Comparison of ENCODE assay signal across 19 cellular contexts in genomic region chr11:71263391-71263790, GRCh38. TPM values are rescaled to one million over a fixed set of nuclear protein-coding genes. Genes with fewer than 3 reads are reported as not detected.
A peak's percentile ranks its signal among the peaks of the same experiment; 100 is the strongest.
DNase-seq lines count a peak whose midpoint lies in the region; ATAC-seq and TF ChIP-seq lines count a peak whose summit lies in the region.
"Had no signal": no experiment of that assay in that cellular context is flagged by ENCODE, and none has a peak within 500 bp of the region (broad histone marks: within the 10 kb centered on the region; RNA-seq: fewer than 3 reads in every experiment).

No MANE protein-coding gene starts in this region.

- DNase-seq in AG10803 (ENCODE audit: low read depth): peak; percentile 38
- DNase-seq in IMR-90: peak; percentile 41
- peak; percentile 4 for DNase-seq in brain microvascular endothelial cell
- peak; percentile 35 for DNase-seq in kidney tubule cell (ENCODE audit: low spot score)
- DNase-seq in NCI-H82 treated with DMSO at 0.1 percent for 48 hours (lab: John Stamatoyannopoulos, UW; ENCODE audit: unreplicated experiment): no peak
- no peak for DNase-seq in lower lobe of right lung
- no peak for DNase-seq in stimulated activated CD4-positive, alpha-beta T cell treated with anti-CD3 and anti-CD28 coated beads, Interleukin-4, amount 100 ng/mL, for 1 hour
- DNase-seq: CD4-positive, CD25-positive, alpha-beta regulatory T cell; DMS53; HFFc6; MM.1S; NCI-H1105; NCI-H187; NCI-H69; OCI-M1 had no signal

- H3K36me3 ChIP-seq in IMR-90 (ENCODE audit: control insufficient read depth, insufficient read depth, low read length): no peaks in the 10 kb centered on the region
- no peaks in the 10 kb centered on the region for H3K36me3 ChIP-seq in brain microvascular endothelial cell (replicated peaks)
- H3K36me3 ChIP-seq in lower lobe of right lung: no peaks in the 10 kb centered on the region

- no peak for TF ChIP-seq POLR2A in IMR-90 (IDR thresholded peaks at IDR 0.05; ENCODE audit: low read depth, low read length)

- no TSS peak for BruUV-seq in IMR-90 (replicated peaks; lab: Mats Ljungman, UMichigan)

- no peak overlapping the region for H2AFZ ChIP-seq in IMR-90 (replicated peaks; ENCODE audit: low read length, poor library complexity)

- H3K56ac ChIP-seq in IMR-90 (ENCODE audit: extremely low read depth, insufficient read depth, low read length): no peak overlapping the region

- H4K5ac ChIP-seq in IMR-90 (ENCODE audit: low read depth, low read length): no peak overlapping the region

- H2BK20ac ChIP-seq in IMR-90 (ENCODE audit: low read depth, low read length): no peak overlapping the region

- no peak overlapping the region for H3K4me2 ChIP-seq in IMR-90 (ENCODE audit: low read depth, low read length)

- H3K4ac ChIP-seq in IMR-90 (ENCODE audit: low read depth, low read length): no peak overlapping the region

- no peak overlapping the region for H3K18ac ChIP-seq in IMR-90 (ENCODE audit: low read depth, low read length)

- no peak overlapping the region for H3K23ac ChIP-seq in IMR-90 (ENCODE audit: low read depth, low read length)

- TF ChIP-seq CTCF in AG10803 (conservative IDR thresholded peaks at IDR 0.05; ENCODE audit: low read length): no peak
- no peak for TF ChIP-seq CTCF in IMR-90 (conservative IDR thresholded peaks at IDR 0.05; ENCODE audit: low read depth, low read length)
- TF ChIP-seq CTCF in brain microvascular endothelial cell (IDR thresholded peaks at IDR 0.05; ENCODE audit: low read depth, low read length, missing control alignments): no peak
- no peak for TF ChIP-seq CTCF in lower lobe of right lung (IDR thresholded peaks at IDR 0.05)

- in situ Hi-C loops in IMR-90 (cut with MboI; ENCODE audit: low sequenced_read_pairs): no loop called here
- in situ Hi-C loops in brain microvascular endothelial cell (cut with HindIII; ENCODE audit: low pct_ligation_motif_present, low sequenced_read_pairs): no loop called here

- no peak overlapping the region for H4K8ac ChIP-seq in IMR-90 (ENCODE audit: low read depth in 2 of 2, low read length in 2 of 2)

- H2BK120ac ChIP-seq in IMR-90 (ENCODE audit: low read depth, low read length): no peak overlapping the region

- CTCF ChIA-PET in IMR-90 (lab: Yijun Ruan, JAX): interaction anchor here (0.6 kb wide), 1 partner anchor 541 kb away, joined by 3 read pairs; no protein-coding TSS in a partner anchor

- H3K27ac ChIP-seq in IMR-90 (ENCODE audit: insufficient read depth, low read length) (no peak overlapping the region), brain microvascular endothelial cell (no peak overlapping the region), lower lobe of right lung (no peak overlapping the region)
- H3K27ac ChIP-seq: RWPE1 had no signal

- intact Hi-C loops in IMR-90 (cut with micrococcal nuclease) (no loop called here), lower lobe of right lung (cut with DNase I) (no loop called here)

- H3K9me1 ChIP-seq in IMR-90 (ENCODE audit: insufficient read depth, low read length): no peaks in the 10 kb centered on the region

- H4K20me1 ChIP-seq in IMR-90 (ENCODE audit: insufficient read depth, low read length): no peaks in the 10 kb centered on the region

- H3K9ac ChIP-seq in IMR-90 (ENCODE audit: low read depth, low read length): no peak overlapping the region

- TF ChIP-seq RAD21 in IMR-90 (IDR thresholded peaks at IDR 0.05; ENCODE audit: low read length): no peak

- POLR2A ChIA-PET in IMR-90 (lab: Charles Lee; ENCODE audit: unreplicated experiment): no interaction called here

- H3K27me3 ChIP-seq in IMR-90 (ENCODE audit: control insufficient read depth, insufficient read depth, low read length) (0 out of 2 replicates have a peak, but pooled peaks cover 3% of the 10 kb centered on the region), brain microvascular endothelial cell (replicated peaks) (peaks cover 6% of the 10 kb centered on the region), lower lobe of right lung (ENCODE audit: low read depth) (peaks cover 4% of the 10 kb centered on the region)

- no peak overlapping the region for H4K91ac ChIP-seq in IMR-90 (ENCODE audit: insufficient read depth, low read depth, low read length)

- H3K79me1 ChIP-seq in IMR-90 (ENCODE audit: low read depth in 1 of 2, low read length in 2 of 2): no peaks in the 10 kb centered on the region

- WGBS in IMR-90 (ENCODE audit: extremely low coverage in 2 of 2, insufficient read length in 1 of 2), 2 experiments: 7% methylated on average over 2 of the region's 4 CpGs; no CpG with 5 or more reads in 1 of the 2 experiments

- dilution Hi-C loops in IMR-90 (cut with HindIII; ENCODE audit: low sequenced_read_pairs, unreplicated experiment): no loop called here

- no peak overlapping the region for H2BK5ac ChIP-seq in IMR-90 (ENCODE audit: low read depth, low read length, poor library complexity, severe bottlenecking)

- no peak overlapping the region for H2AK9ac ChIP-seq in IMR-90 (replicated peaks; ENCODE audit: low read depth, low read length, poor library complexity)

- no peak overlapping the region for H3K4me3 ChIP-seq in AG10803 (ENCODE audit: low read length)
- H3K4me3 ChIP-seq in IMR-90 (ENCODE audit: insufficient read depth, low read depth, low read length): no peak overlapping the region
- no peak overlapping the region for H3K4me3 ChIP-seq in brain microvascular endothelial cell (ENCODE audit: low read depth, low read length)
- no peak overlapping the region for H3K4me3 ChIP-seq in lower lobe of right lung
- H3K4me3 ChIP-seq: GM12878 had no signal

- H2BK15ac ChIP-seq in IMR-90 (ENCODE audit: low read depth, low read length): no peak overlapping the region

- H2AK5ac ChIP-seq in IMR-90 (ENCODE audit: low read depth, low read length): no peak overlapping the region

- H3K4me1 ChIP-seq in IMR-90 (ENCODE audit: control insufficient read depth, insufficient read depth, low read length) (no peaks in the 10 kb centered on the region), lower lobe of right lung (no peaks in the 10 kb centered on the region)

- peak; percentile 71 for ATAC-seq in IMR-90 (ENCODE audit: low read depth)
- ATAC-seq in HG03108 (IDR thresholded peaks at IDR 0.05; ENCODE audit: unreplicated experiment): no peak
- ATAC-seq in lower lobe of right lung: no peak
- ATAC-seq: GM12878 had no signal

- H3K9me3 ChIP-seq in IMR-90 (ENCODE audit: control insufficient read depth, insufficient read depth, low read length): no peaks in the 10 kb centered on the region
- H3K9me3 ChIP-seq in lower lobe of right lung: peaks cover 1% of the 10 kb centered on the region

- no peak overlapping the region for H3K14ac ChIP-seq in IMR-90 (replicated peaks; ENCODE audit: low read depth, low read length)

TF ChIP-seq in IMR-90, 13 proteins besides CTCF, POLR2A, EP300 and RAD21:
- TF ChIP-seq MAZ (IDR thresholded peaks at IDR 0.05; ENCODE audit: borderline replicate concordance, low read depth, low read length) (no peak), MAFK (IDR thresholded peaks at IDR 0.05; ENCODE audit: low read depth, low read length) (no peak), FOS (IDR thresholded peaks at IDR 0.05; ENCODE audit: low read depth, low read length) (no peak), SMC3 (IDR thresholded peaks at IDR 0.05; ENCODE audit: low read depth, low read length) (no peak), ELK1 (IDR thresholded peaks at IDR 0.05; ENCODE audit: borderline replicate concordance, low read depth, low read length) (no peak), USF2 (IDR thresholded peaks at IDR 0.05; ENCODE audit: low read depth, low read length) (no peak), NFE2L2 (IDR thresholded peaks at IDR 0.05; ENCODE audit: low read depth, low read length) (no peak), BHLHE40 (IDR thresholded peaks at IDR 0.05; ENCODE audit: low read depth, low read length) (no peak), RCOR1 (IDR thresholded peaks at IDR 0.05; ENCODE audit: insufficient replicate concordance, low read length) (no peak), MXI1 (IDR thresholded peaks at IDR 0.05; ENCODE audit: borderline replicate concordance, low read depth, low read length) (no peak), CHD1 (IDR thresholded peaks at IDR 0.05; ENCODE audit: low read depth, low read length) (no peak), RFX5 (IDR thresholded peaks at IDR 0.05; ENCODE audit: low read depth, low read length) (no peak), CEBPB (IDR thresholded peaks at IDR 0.05; ENCODE audit: low read depth, low read length) (no peak)

RNA-seq across cellular contexts. Expression of gene SHANK2, which starts 11.0 kb away (rescaled TPM):
- total RNA-seq in IMR-90 (2012; rRNA removed) (0.83 and 1.6 TPM in 2 replicates), lower lobe of right lung (59.8 TPM)
- 2.2 and 2.8 TPM in 2 replicates for polyA plus RNA-seq in IMR-90 (2012; rRNA removed)
- polyA plus RNA-seq in IMR-90 (2012; cell fraction: cytosol; rRNA removed): 0.53 and 1.1 TPM in 2 replicates
- polyA plus RNA-seq in IMR-90 (2012; cell fraction: nucleus; rRNA removed; ENCODE audit: low replicate concordance): 7.0 and 7.7 TPM in 2 replicates
- total RNA-seq: CD4-positive, CD25-positive, alpha-beta regulatory T cell; H4 had no signal
- polyA plus RNA-seq: CD4-positive, CD25-positive, alpha-beta regulatory T cell had no signal

Comparison
In these comparisons a context has a peak if more than half of its experiments do, and no peak if none do; other contexts are left out.
1. DNase-seq: peak in AG10803 (single experiment), IMR-90 (single experiment), brain microvascular endothelial cell (single experiment) and kidney tubule cell (single experiment); none in NCI-H82 treated with DMSO at 0.1 percent for 48 hours (single experiment), lower lobe of right lung (single experiment) and stimulated activated CD4-positive, alpha-beta T cell treated with anti-CD3 and anti-CD28 coated beads, Interleukin-4, amount 100 ng/mL, for 1 hour (single experiment).
2. RNA of gene SHANK2, which starts 11.0 kb away (total RNA-seq): 59.8 TPM in lower lobe of right lung (single experiment); 0.83 to 1.6 TPM in IMR-90; every median in the first group is over 10 times any median in the second.